13 cellular contexts compared by ENCODE assay signal in the genomic region with DNA sequence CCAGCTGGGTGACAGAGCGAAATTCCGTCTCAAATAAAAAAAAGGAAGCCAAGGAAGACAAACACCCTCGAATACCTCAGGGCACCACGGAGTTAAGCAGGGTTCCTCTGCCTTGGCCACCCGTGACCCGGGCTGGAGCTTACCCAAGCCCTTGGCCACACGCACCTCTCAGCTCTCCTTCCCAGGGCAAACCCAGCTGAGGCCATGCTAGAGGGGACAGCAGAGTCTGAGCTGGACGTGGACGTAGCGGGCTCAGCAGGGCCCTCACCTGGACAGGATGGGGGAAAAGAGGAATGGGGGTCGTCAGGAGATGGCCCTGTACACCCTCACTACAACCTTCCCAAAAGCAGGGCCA. TPM values are rescaled to one million over a fixed set of nuclear protein-coding genes. Genes with fewer than 3 reads are reported as not detected.
DNase-seq lines count a peak whose midpoint lies in the region; ATAC-seq and TF ChIP-seq lines count a peak whose summit lies in the region.
"Had no signal": no experiment of that assay in that cellular context is flagged by ENCODE, and none has a peak within 500 bp of the region (broad histone marks: within the 10 kb centered on the region; RNA-seq: fewer than 3 reads in every experiment).

No MANE protein-coding gene starts in this region.

- ATAC-seq in upper lobe of right lung (peak; percentile 0), HG03280 (IDR thresholded peaks at IDR 0.05; ENCODE audit: unreplicated experiment) (no peak)

- H3K4me3 ChIP-seq in esophagus squamous epithelium (no peak overlapping the region), neural cell (ENCODE audit: low read length) (peak overlapping the region; percentile 80), upper lobe of right lung (no peak overlapping the region)
- H3K4me3 ChIP-seq: mucosa of descending colon had no signal

- peak overlapping the region; percentile 17 for H3K27ac Mint-ChIP-seq in activated naive CD4-positive, alpha-beta T cell treated with anti-CD3 and anti-CD28 coated beads for 36 hours

- DNase-seq in activated naive CD4-positive, alpha-beta T cell treated with anti-CD3 and anti-CD28 coated beads for 36 hours = no peak
- no peak for DNase-seq in activated naive CD4-positive, alpha-beta T cell treated with anti-CD3 and anti-CD28 coated beads, Interleukin-2, amount 50 U/mL, for 16 hours
- no peak for DNase-seq in esophagus squamous epithelium (lab: John Stamatoyannopoulos, UW)
- DNase-seq in upper lobe of right lung = peak; percentile 69
- DNase-seq in stimulated activated CD4-positive, alpha-beta T cell treated with anti-CD3 and anti-CD28 coated beads, Interleukin-4, amount 100 ng/mL, for 24 hours = no peak
- no peak for DNase-seq in Kasumi-1 (lab: John Stamatoyannopoulos, UW)
- DNase-seq: cortex of kidney, NCI-H510A had no signal

- H3K9me2 ChIP-seq in neural cell (ENCODE audit: insufficient read depth, low read length) = no peaks in the 10 kb centered on the region

- CTCF ChIA-PET in activated naive CD4-positive, alpha-beta T cell treated with anti-CD3 and anti-CD28 coated beads for 36 hours (lab: Charles Lee) = interaction anchor here (0.6 to 4.7 kb wide), 4 partner anchors 8 to 42 kb away, joined by 3 to 48 read pairs (median 16); partner anchors contain the start of gene HES7

- H3K36me3 ChIP-seq in esophagus squamous epithelium (peaks cover 52 to 56% (median 55%) of the 10 kb centered on the region in 3 donors), neural cell (ENCODE audit: insufficient read depth, low read length) (no peaks in the 10 kb centered on the region), upper lobe of right lung (peaks cover 59% of the 10 kb centered on the region)

- WGBS in esophagus squamous epithelium, 2 donors = 72 to 81% methylated on average over 9 to 11 of the region's 11 CpGs

- TF ChIP-seq CTCF in esophagus squamous epithelium (IDR thresholded peaks at IDR 0.05) = no peak
- no peak for TF ChIP-seq CTCF in neural cell (IDR thresholded peaks at IDR 0.05; ENCODE audit: poor library complexity, severe bottlenecking)
- TF ChIP-seq CTCF in upper lobe of right lung (IDR thresholded peaks at IDR 0.05) = no peak

- peaks cover 13% of the 10 kb centered on the region for H3K4me1 Mint-ChIP-seq in activated naive CD4-positive, alpha-beta T cell treated with anti-CD3 and anti-CD28 coated beads for 36 hours (ENCODE audit: low read depth)

- no peak overlapping the region for H3K4me2 ChIP-seq in neural cell (ENCODE audit: low read length)

- no peak overlapping the region for H3K4me3 Mint-ChIP-seq in activated naive CD4-positive, alpha-beta T cell treated with anti-CD3 and anti-CD28 coated beads for 36 hours

- H3K9ac ChIP-seq in neural cell (ENCODE audit: low read length) = no peak overlapping the region

- no peak for TF ChIP-seq POLR2A in esophagus squamous epithelium (IDR thresholded peaks at IDR 0.05)

- H3K79me2 ChIP-seq in neural cell (replicated peaks; ENCODE audit: insufficient read depth, low read length) = no peaks in the 10 kb centered on the region

- H3K27ac ChIP-seq in esophagus squamous epithelium (peak overlapping the region; percentile 68 to 94 (median 93)), neural cell (ENCODE audit: low read length) (peak overlapping the region; percentile 97), upper lobe of right lung (peak overlapping the region; percentile 64)

- H3K36me3 Mint-ChIP-seq in activated naive CD4-positive, alpha-beta T cell treated with anti-CD3 and anti-CD28 coated beads for 36 hours (ENCODE audit: low read depth) = peaks cover 24% of the 10 kb centered on the region

- no peaks in the 10 kb centered on the region for H3K27me3 Mint-ChIP-seq in activated naive CD4-positive, alpha-beta T cell treated with anti-CD3 and anti-CD28 coated beads for 36 hours (ENCODE audit: low read depth)

- H3K4me1 ChIP-seq in esophagus squamous epithelium = peaks cover 7 to 67% (median 23%) of the 10 kb centered on the region in 3 donors
- H3K4me1 ChIP-seq in upper lobe of right lung = peaks cover 18% of the 10 kb centered on the region

- H4K20me1 ChIP-seq in neural cell (ENCODE audit: insufficient read depth) = no peaks in the 10 kb centered on the region

- peaks cover 21% of the 10 kb centered on the region for H3F3A ChIP-seq in neural cell (ENCODE audit: insufficient read depth, low read length, poor library complexity, severe bottlenecking)

- no peaks in the 10 kb centered on the region for H3K9me3 Mint-ChIP-seq in activated naive CD4-positive, alpha-beta T cell treated with anti-CD3 and anti-CD28 coated beads for 36 hours
- H3K9me3 Mint-ChIP-seq: activated naive CD4-positive, alpha-beta T cell treated with anti-CD3 and anti-CD28 coated beads, Interleukin-2, amount 50 U/mL, for 72 hours had no signal

- TF ChIP-seq RAD21 in neural cell (conservative IDR thresholded peaks at IDR 0.05) = no peak

- no peak for TF ChIP-seq EP300 in neural cell (conservative IDR thresholded peaks at IDR 0.05; ENCODE audit: poor library complexity, severe bottlenecking)

- no peaks in the 10 kb centered on the region for H3K9me3 ChIP-seq in esophagus squamous epithelium
- no peaks in the 10 kb centered on the region for H3K9me3 ChIP-seq in neural cell (ENCODE audit: low read length)
- H3K9me3 ChIP-seq in upper lobe of right lung = no peaks in the 10 kb centered on the region
- H3K9me3 ChIP-seq: mucosa of descending colon had no signal

- H2AFZ ChIP-seq in neural cell (ENCODE audit: low read depth, low read length) = no peak overlapping the region

- H3K27me3 ChIP-seq in esophagus squamous epithelium (no peaks in the 10 kb centered on the region), neural cell (ENCODE audit: insufficient read depth, low read depth, low read length) (no peaks in the 10 kb centered on the region), upper lobe of right lung (no peaks in the 10 kb centered on the region)

- intact Hi-C loops in activated naive CD4-positive, alpha-beta T cell treated with anti-CD3 and anti-CD28 coated beads for 36 hours (cut with micrococcal nuclease) = no loop called here
- intact Hi-C loops in esophagus squamous epithelium (cut with DNase I) (no loop called here), upper lobe of right lung (cut with DNase I) (no loop called here)

TF ChIP-seq in neural cell, 6 proteins besides CTCF, POLR2A, EP300 and RAD21:
- TF ChIP-seq EZH2 (IDR thresholded peaks at IDR 0.05; ENCODE audit: borderline replicate concordance, insufficient read depth, low read length, poor library complexity, severe bottlenecking) (no peak), REST (IDR thresholded peaks at IDR 0.05; ENCODE audit: borderline replicate concordance) (no peak)

RNA-seq across cellular contexts. Expression of gene PER1, which starts 12.2 kb away (rescaled TPM):
- 10 to 100 TPM; 62.2 to 73.3 TPM for total RNA-seq in activated naive CD4-positive, alpha-beta T cell treated with anti-CD3 and anti-CD28 coated beads for 36 hours
- total RNA-seq in esophagus squamous epithelium (10 to 100 TPM; 33.6 to 95.0 (median 56.3) TPM), upper lobe of right lung (350 TPM)
- polyA plus RNA-seq in neural cell = 1.9 and 2.0 TPM in 2 replicates
- 16.8 and 20.2 TPM in 2 replicates for polyA minus RNA-seq in neural cell

RNA-seq across cellular contexts. Expression of gene HES7, which starts 16.1 kb away (rescaled TPM):
- total RNA-seq in activated naive CD4-positive, alpha-beta T cell treated with anti-CD3 and anti-CD28 coated beads for 36 hours = 1 to 10 TPM; 2.4 to 2.9 TPM
- not detected for total RNA-seq in esophagus squamous epithelium
- polyA plus RNA-seq in neural cell = 7.3 and 15.3 TPM in 2 replicates
- polyA minus RNA-seq in neural cell = 2.4 TPM in 1 of 2 replicates, not detected in the other
- not detected for total RNA-seq in upper lobe of right lung
- total RNA-seq: smooth muscle cell had no signal
- polyA plus RNA-seq: smooth muscle cell had no signal

RNA-seq across cellular contexts. Expression of gene ALOXE3, which starts 21.7 kb away (rescaled TPM):
- not detected for total RNA-seq in activated naive CD4-positive, alpha-beta T cell treated with anti-CD3 and anti-CD28 coated beads for 36 hours
- 1 to 10 TPM in 2 of 4 donors, under 1 TPM in 1, not detected in 1; 0.30 to 8.8 (median 2.2) TPM for total RNA-seq in esophagus squamous epithelium
- polyA plus RNA-seq in neural cell = 0.77 and 1.6 TPM in 2 replicates
- polyA minus RNA-seq in neural cell = 0.73 and 0.81 TPM in 2 replicates
- total RNA-seq in upper lobe of right lung = not detected
- total RNA-seq: mucosa of descending colon had no signal

RNA-seq across cellular contexts. Expression of gene VAMP2, which starts 22.7 kb away (rescaled TPM):
- 10 to 100 TPM; 33.3 to 35.8 TPM for total RNA-seq in activated naive CD4-positive, alpha-beta T cell treated with anti-CD3 and anti-CD28 coated beads for 36 hours
- 10 to 100 TPM in 3 of 4 donors, 1 to 10 TPM in 1; 6.2 to 20.4 (median 12.0) TPM for total RNA-seq in esophagus squamous epithelium
- polyA plus RNA-seq in neural cell = 91.6 and 98.3 TPM in 2 replicates
- polyA minus RNA-seq in neural cell = 80.3 and 88.3 TPM in 2 replicates
- total RNA-seq in upper lobe of right lung = 78.1 TPM

RNA-seq across cellular contexts. Expression of gene TMEM107, which starts 36.1 kb away (rescaled TPM):
- total RNA-seq in activated naive CD4-positive, alpha-beta T cell treated with anti-CD3 and anti-CD28 coated beads for 36 hours = 10 to 100 TPM; 27.6 to 31.5 TPM
- total RNA-seq in esophagus squamous epithelium = 10 to 100 TPM; 12.7 to 21.7 (median 15.5) TPM
- polyA plus RNA-seq in neural cell = 23.3 and 31.7 TPM in 2 replicates
- 46.0 and 56.4 TPM in 2 replicates for polyA minus RNA-seq in neural cell
- total RNA-seq in upper lobe of right lung = 9.3 TPM
